In the genomic region with DNA sequence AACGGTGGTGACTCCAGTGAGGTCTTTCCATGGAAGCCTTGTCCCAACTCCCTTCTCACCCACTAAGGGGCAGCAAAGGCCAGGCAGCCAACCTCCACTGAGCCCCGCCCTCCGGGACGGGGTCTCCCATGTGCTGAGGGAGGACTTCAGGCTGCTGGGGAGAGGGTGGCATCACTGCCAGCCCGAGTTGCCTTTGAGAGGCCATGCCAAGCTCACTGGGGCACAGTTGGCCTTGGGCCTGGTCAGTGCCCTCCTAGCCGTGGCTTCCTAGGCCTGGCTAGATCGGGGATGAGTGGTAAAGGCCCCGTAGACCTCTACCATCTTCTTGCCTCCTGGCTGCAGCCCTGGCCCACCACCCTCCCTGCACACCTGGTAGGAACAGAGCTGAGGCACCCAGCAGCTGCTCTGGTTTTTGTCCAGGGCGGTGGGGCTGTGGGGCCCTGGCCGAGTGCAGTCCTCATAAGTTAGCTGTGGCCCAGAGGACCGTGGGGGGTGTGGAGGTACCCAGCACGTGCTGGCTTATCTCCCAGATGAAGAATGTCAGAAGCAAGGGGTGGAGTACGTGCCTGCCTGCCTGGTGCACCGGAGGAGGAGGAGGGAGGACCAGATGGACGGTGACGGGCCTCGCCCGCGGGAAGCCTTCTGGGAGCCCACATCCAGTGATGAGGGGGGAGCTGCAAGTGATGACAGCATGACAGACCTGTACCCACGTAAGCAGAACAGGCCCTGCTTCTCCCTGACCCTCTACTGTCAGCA, we compare ENCODE assay signal across 1 cellular context.
A peak's percentile ranks its signal among the peaks of the same experiment; 100 is the strongest.
TF ChIP-seq lines count a peak whose summit lies in the region.

No MANE protein-coding gene starts in this region.

TF ChIP-seq in GM12878, 131 proteins besides CTCF, POLR2A, EP300 and RAD21:
- TF ChIP-seq POLR2AphosphoS5 (IDR thresholded peaks at IDR 0.05; ENCODE audit: low read length) (peak; percentile 3; the same call in 1 of the 2 replicates), CEBPZ (IDR thresholded peaks at IDR 0.05; ENCODE audit: low read depth, low read length) (no peak)
